ENCODE assay signal across 20 cellular contexts in the genomic region with DNA sequence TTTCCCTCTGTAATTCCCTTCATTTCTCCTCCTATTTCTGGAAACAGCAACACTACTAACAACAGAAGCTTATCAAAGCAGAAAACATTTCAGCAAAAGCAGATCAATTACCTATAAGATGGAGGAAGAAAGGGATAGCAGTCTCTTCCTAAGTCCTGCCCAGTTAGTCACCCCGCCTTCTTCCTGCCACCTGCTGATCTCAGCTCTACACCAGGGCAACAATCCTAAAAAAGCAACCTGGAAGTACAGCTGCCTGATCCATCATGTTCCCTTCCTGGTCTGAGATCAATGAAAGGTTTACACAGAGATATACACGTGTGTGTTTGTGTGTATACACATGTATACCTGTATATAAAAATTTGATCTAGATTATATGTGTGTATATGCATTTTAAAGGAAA. TPM values are rescaled to one million over a fixed set of nuclear protein-coding genes. Genes with fewer than 3 reads are reported as not detected.
A peak's percentile ranks its signal among the peaks of the same experiment; 100 is the strongest.
DNase-seq lines count a peak whose midpoint lies in the region; ATAC-seq and TF ChIP-seq lines count a peak whose summit lies in the region.
"Had no signal": no experiment of that assay in that cellular context is flagged by ENCODE, and none has a peak within 500 bp of the region (broad histone marks: within the 10 kb centered on the region; RNA-seq: fewer than 3 reads in every experiment).

No MANE protein-coding gene starts in this region.

- H3K27ac ChIP-seq in psoas muscle, result peak overlapping the region; percentile 50
- H3K27ac ChIP-seq: body of pancreas, coronary artery, neutrophil, SJCRH30, thyroid gland had no signal

- TF ChIP-seq CTCF in choroid plexus epithelial cell (conservative IDR thresholded peaks at IDR 0.05; ENCODE audit: low read depth, low read length), result no peak
- TF ChIP-seq CTCF in psoas muscle (IDR thresholded peaks at IDR 0.05), result no peak

- H3K4me3 ChIP-seq in choroid plexus epithelial cell (ENCODE audit: low read depth, low read length), result no peak overlapping the region
- H3K4me3 ChIP-seq in psoas muscle, result no peak overlapping the region
- H3K4me3 ChIP-seq: body of pancreas, coronary artery, K562, SJCRH30, thyroid gland had no signal

- 41 to 62% (median 56%) methylated on average over 2 of the region's 2 CpGs for WGBS in psoas muscle, 3 donors

- peak; percentile 3 for DNase-seq in NCI-H2171 treated with DMSO at 0.1 percent for 48 hours (lab: John Stamatoyannopoulos, UW)
- no peak for DNase-seq in NCI-H2171 (lab: John Stamatoyannopoulos, UW)
- DNase-seq in LHCN-M2 (ENCODE audit: low read depth), result peak; percentile 31
- peak; percentile 27 for DNase-seq in choroid plexus epithelial cell (ENCODE audit: low read depth)
- no peak for DNase-seq in psoas muscle
- no peak for DNase-seq in RKO (ENCODE audit: low spot score)
- DNase-seq in NCI-H1694 treated with DMSO at 0.1 percent for 48 hours (lab: John Stamatoyannopoulos, UW), result no peak
- DNase-seq: activated CD8-positive, alpha-beta memory T cell treated with anti-CD3 and anti-CD28 coated beads for 24 hours; activated T-cell treated with anti-CD3 and anti-CD28 coated beads, Interleukin-2, amount 50 U/mL, for 72 hours; body of pancreas; CD4-positive, alpha-beta memory T cell; foreskin fibroblast; HCEC 1CT; stimulated activated naive CD4-positive, alpha-beta T cell; thyroid gland had no signal

- intact Hi-C loops in psoas muscle (cut with DNase I), result no loop called here

- H3K4me1 ChIP-seq in psoas muscle, result peaks cover 32% of the 10 kb centered on the region
- H3K4me1 ChIP-seq: body of pancreas, thyroid gland had no signal

- H3K36me3 ChIP-seq in psoas muscle (ENCODE audit: insufficient read depth in 1 of 2, low read depth in 1 of 2), result peaks cover 0 to 16% of the 10 kb centered on the region in 2 donors
- H3K36me3 ChIP-seq: neutrophil, SJCRH30, thyroid gland had no signal

- H3K9me3 ChIP-seq in psoas muscle, result no peaks in the 10 kb centered on the region
- H3K9me3 ChIP-seq: body of pancreas, neutrophil, SJCRH30, thyroid gland had no signal

- ATAC-seq in psoas muscle (peak; percentile 68 to 89 (median 72)), GM21619 (IDR thresholded peaks at IDR 0.05; ENCODE audit: unreplicated experiment) (no peak)
- ATAC-seq: activated T-cell treated with anti-CD3 and anti-CD28 coated beads, Interleukin-2, amount 50 U/mL, for 72 hours; body of pancreas; K562 had no signal

- H3K27me3 ChIP-seq in psoas muscle (ENCODE audit: insufficient read depth in 3 of 3, low read length in 2 of 3), result no peaks in the 10 kb centered on the region
- H3K27me3 ChIP-seq: body of pancreas, neutrophil, SJCRH30, thyroid gland had no signal

RNA-seq across cellular contexts. Expression of gene TSC22D1, which starts 59.4 kb away (rescaled TPM):
- 39.6 and 44.7 TPM in 2 replicates for total RNA-seq in LHCN-M2 (2014; rRNA removed)
- polyA plus RNA-seq in LHCN-M2 (2012), result 23.8 TPM
- 100 to 1,000 TPM; 121 to 203 (median 169) TPM for total RNA-seq in psoas muscle
- 100 to 1,000 TPM in 1 of 3 donors, 10 to 100 TPM in 2; 34.5 to 102 (median 99.9) TPM for polyA plus RNA-seq in psoas muscle

Comparison
In these comparisons a context has a peak if more than half of its experiments do, and no peak if none do; other contexts are left out.
1. DNase-seq: peak in NCI-H2171 treated with DMSO at 0.1 percent for 48 hours (single experiment), LHCN-M2 (single experiment) and choroid plexus epithelial cell (single experiment); none in NCI-H2171 (single experiment), psoas muscle (0 of 2), RKO (single experiment) and NCI-H1694 treated with DMSO at 0.1 percent for 48 hours (single experiment).